ENCODE assay signal across 8 cellular contexts in the genomic region with DNA sequence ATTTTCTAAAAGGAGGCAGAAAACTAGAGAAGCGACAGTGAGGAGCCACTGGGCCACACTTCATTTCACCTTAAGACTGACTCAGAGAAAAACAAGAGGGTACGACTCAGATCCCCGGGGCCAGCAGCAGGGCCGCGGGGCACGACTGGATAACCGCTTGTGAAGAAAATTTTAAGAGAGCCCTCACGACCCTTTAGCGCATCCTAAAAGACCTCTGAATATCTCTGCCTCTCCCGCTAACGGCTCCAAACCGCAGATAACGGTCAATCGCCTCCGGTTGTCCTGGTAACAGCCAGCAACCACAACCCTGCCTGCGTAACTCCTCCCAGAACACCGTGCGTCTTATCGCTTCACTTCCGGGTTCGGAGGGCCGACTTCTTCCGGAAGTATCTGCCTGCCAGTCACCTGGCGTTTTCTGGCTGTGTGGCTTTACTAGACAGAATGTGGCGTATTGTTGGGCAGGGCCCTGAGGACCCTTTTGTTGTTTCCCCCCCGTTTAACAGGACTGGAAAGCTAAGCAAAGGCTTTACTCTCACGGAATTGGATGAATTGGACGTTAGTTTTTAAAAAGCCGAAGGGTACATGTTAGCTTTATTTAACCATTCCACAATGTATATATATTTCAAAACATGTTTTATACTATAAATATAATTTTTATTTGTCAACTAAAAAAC. TPM values are rescaled to one million over a fixed set of nuclear protein-coding genes. Genes with fewer than 3 reads are reported as not detected.
A peak's percentile ranks its signal among the peaks of the same experiment; 100 is the strongest.
DNase-seq lines count a peak whose midpoint lies in the region; ATAC-seq and TF ChIP-seq lines count a peak whose summit lies in the region.

No MANE protein-coding gene starts in this region.

- DNase-seq in Daoy (ENCODE audit: low read depth) (peak; percentile 96), GM23338 (ENCODE audit: low spot score) (peak; percentile 96), Kasumi-1 (lab: John Stamatoyannopoulos, UW) (peak; percentile 98 to 99), RKO (ENCODE audit: low spot score) (peak; percentile 97), fibroblast of peridontal ligament (ENCODE audit: extremely low read depth) (peak; percentile 90), natural killer cell (peak; percentile 87)
- peak; percentile 74 to 84 for DNase-seq in activated T-helper 1 cell treated with anti-CD3 and anti-CD28 coated beads, Interleukin-2, amount 50 U/mL, for 16 hours (ENCODE audit: low read depth in 1 of 2, low spot score in 1 of 2)
- peak; percentile 82 to 93 (median 90) for DNase-seq in stimulated activated naive CD4-positive, alpha-beta T cell (lab: John Stamatoyannopoulos, UW)

- peak overlapping the region; percentile 63 for H3K4me2 ChIP-seq in GM23338

- no peaks in the 10 kb centered on the region for H4K20me1 ChIP-seq in GM23338 (replicated peaks; ENCODE audit: insufficient read depth)

- H3K36me3 Mint-ChIP-seq in GM23338 (ENCODE audit: low read depth) (no peaks in the 10 kb centered on the region; the same call in 2 of the 3 replicates), natural killer cell (no peaks in the 10 kb centered on the region)

- H3K79me2 ChIP-seq in GM23338 (replicated peaks; ENCODE audit: insufficient read depth): no peaks in the 10 kb centered on the region

- H3K27me3 Mint-ChIP-seq in GM23338 (ENCODE audit: insufficient read depth, low read depth, poor library complexity) (peaks cover 8% of the 10 kb centered on the region), natural killer cell (ENCODE audit: low read depth in 2 of 2) (no peaks in the 10 kb centered on the region)

- peaks cover 7% of the 10 kb centered on the region; the same call in 2 of the 3 replicates for H3K4me1 Mint-ChIP-seq in GM23338
- peaks cover 25 to 29% of the 10 kb centered on the region in 2 donors for H3K4me1 Mint-ChIP-seq in natural killer cell

- TF ChIP-seq CTCF in GM23338 (conservative IDR thresholded peaks at IDR 0.05; ENCODE audit: low read depth in 2 of 2) (no peak), natural killer cell (IDR thresholded peaks at IDR 0.05) (no peak)

- H3K9me2 ChIP-seq in GM23338 (ENCODE audit: insufficient read depth): peaks cover 2% of the 10 kb centered on the region; the same call in 1 of the 2 replicates

- H2AFZ ChIP-seq in GM23338: peak overlapping the region; percentile 65; the same call in 1 of the 2 replicates

- peaks cover 18% of the 10 kb centered on the region for H3K27me3 ChIP-seq in GM23338 (ENCODE audit: insufficient read depth)

- peak; percentile 98 for ATAC-seq in GM23338
- peak; percentile 89 to 98 (median 96) for ATAC-seq in natural killer cell

- H3F3A ChIP-seq in GM23338 (replicated peaks; ENCODE audit: low read depth): no peaks in the 10 kb centered on the region

- peak overlapping the region; percentile 77 for H3K27ac Mint-ChIP-seq in GM23338
- peak overlapping the region; percentile 98 to 99 for H3K27ac Mint-ChIP-seq in natural killer cell

- no peak overlapping the region for H3K27ac ChIP-seq in GM23338 (ENCODE audit: low read depth)

- no peaks in the 10 kb centered on the region for H3K36me3 ChIP-seq in GM23338 (ENCODE audit: insufficient read depth)

- H3K4me3 ChIP-seq in GM23338: peak overlapping the region; percentile 48

- H3K9me3 Mint-ChIP-seq in GM23338: no peaks in the 10 kb centered on the region
- H3K9me3 Mint-ChIP-seq in natural killer cell: no peaks in the 10 kb centered on the region

- H3K4me1 ChIP-seq in GM23338 (ENCODE audit: insufficient read depth): peaks cover 12% of the 10 kb centered on the region

- H3K4me3 Mint-ChIP-seq in GM23338 (peak overlapping the region; percentile 90), natural killer cell (peak overlapping the region; percentile 93)

- intact Hi-C loops in natural killer cell (cut with micrococcal nuclease): no loop called here

TF ChIP-seq in GM23338, 12 proteins besides CTCF, POLR2A, EP300 and RAD21:
- TF ChIP-seq EZH2phosphoT487 (IDR thresholded peaks at IDR 0.05; ENCODE audit: unreplicated experiment): no peak
- TF ChIP-seq, protein P1, sequence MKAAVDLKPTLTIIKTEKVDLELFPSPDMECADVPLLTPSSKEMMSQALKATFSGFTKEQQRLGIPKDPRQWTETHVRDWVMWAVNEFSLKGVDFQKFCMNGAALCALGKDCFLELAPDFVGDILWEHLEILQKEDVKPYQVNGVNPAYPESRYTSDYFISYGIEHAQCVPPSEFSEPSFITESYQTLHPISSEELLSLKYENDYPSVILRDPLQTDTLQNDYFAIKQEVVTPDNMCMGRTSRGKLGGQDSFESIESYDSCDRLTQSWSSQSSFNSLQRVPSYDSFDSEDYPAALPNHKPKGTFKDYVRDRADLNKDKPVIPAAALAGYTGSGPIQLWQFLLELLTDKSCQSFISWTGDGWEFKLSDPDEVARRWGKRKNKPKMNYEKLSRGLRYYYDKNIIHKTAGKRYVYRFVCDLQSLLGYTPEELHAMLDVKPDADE (IDR thresholded peaks at IDR 0.05): peak; percentile 58; the same call in 1 of the 2 replicates
- TF ChIP-seq POLR2AphosphoS5 (IDR thresholded peaks at IDR 0.05; ENCODE audit: low read depth): peak; percentile 69
- TF ChIP-seq CREB1 (CRISPR knock-in tag; IDR thresholded peaks at IDR 0.05; ENCODE audit: low read depth): peak; percentile 45

RNA-seq across cellular contexts. Expression of a gene that starts 5.4 kb away (rescaled TPM):
- total RNA-seq in Daoy (2014; rRNA removed; shearing (Covaris generic)): 13.2 and 15.3 TPM in 2 replicates
- total RNA-seq in GM23338 (2014; rRNA removed; shearing (Covaris generic)): 14.7 and 22.4 TPM in 2 replicates
- 21.0 and 22.1 TPM in 2 replicates for polyA plus RNA-seq in GM23338 (2016; fragmentation: Nextera tagmentation; extraction: Ambion mirVana)
- total RNA-seq in natural killer cell: 1 to 10 TPM; 4.9 to 8.8 (median 6.3) TPM
